24 cellular contexts compared by ENCODE assay signal in the genomic region with DNA sequence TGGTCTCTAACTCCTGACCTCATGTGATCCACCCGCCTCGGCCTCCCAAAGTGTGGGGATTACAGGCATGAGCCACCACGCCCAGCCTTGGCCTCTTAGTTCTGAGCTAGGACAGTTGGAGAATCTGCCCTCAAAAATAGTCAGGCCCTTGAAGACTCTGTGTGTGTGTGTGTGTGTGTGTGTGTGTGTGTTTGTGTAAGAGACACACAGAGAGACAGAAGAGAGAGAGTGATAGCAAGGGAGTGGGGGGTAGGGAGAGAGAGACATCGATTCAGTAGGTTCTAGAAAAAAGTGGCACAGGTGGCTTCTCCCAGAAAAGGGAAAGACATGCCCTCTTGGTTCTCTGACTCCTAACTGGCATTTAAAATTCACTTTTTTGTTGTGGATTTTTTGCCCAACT. TPM values are rescaled to one million over a fixed set of nuclear protein-coding genes. Genes with fewer than 3 reads are reported as not detected.
DNase-seq lines count a peak whose midpoint lies in the region; ATAC-seq and TF ChIP-seq lines count a peak whose summit lies in the region.
"Had no signal": no experiment of that assay in that cellular context is flagged by ENCODE, and none has a peak within 500 bp of the region (broad histone marks: within the 10 kb centered on the region; RNA-seq: fewer than 3 reads in every experiment).

No MANE protein-coding gene starts in this region.

- H3K4me1 Mint-ChIP-seq in Caco-2 (ENCODE audit: low read depth, unreplicated experiment) (peaks cover 41% of the 10 kb centered on the region), brain (peaks cover 6% of the 10 kb centered on the region)
- H3K4me1 Mint-ChIP-seq in activated CD8-positive, alpha-beta T cell treated with anti-CD3 and anti-CD28 coated beads for 36 hours (ENCODE audit: low read depth) = no peaks in the 10 kb centered on the region
- H3K4me1 Mint-ChIP-seq: natural killer cell had no signal

- peaks cover 8% of the 10 kb centered on the region for H3K36me3 ChIP-seq in Caco-2 (ENCODE audit: control insufficient read depth, insufficient read depth, low read length)
- no peaks in the 10 kb centered on the region for H3K36me3 ChIP-seq in muscle layer of duodenum (ENCODE audit: control insufficient read depth in 1 of 2, insufficient read depth in 2 of 2, low read length in 2 of 2)
- H3K36me3 ChIP-seq: BLaER1, heart right ventricle, MG63 had no signal

- CTCF ChIA-PET in Caco-2 (lab: Charles Lee) = interaction anchor here (0.7 to 1.9 kb wide), 2 partner anchors 12 to 21 kb away, joined by 3 to 6 read pairs; no protein-coding TSS in a partner anchor
- CTCF ChIA-PET in activated CD8-positive, alpha-beta T cell treated with anti-CD3 and anti-CD28 coated beads for 36 hours (lab: Charles Lee) = interaction anchor here (3.9 kb wide), 1 partner anchor 11 kb away, joined by 24 read pairs; no protein-coding TSS in a partner anchor

- H3K4me3 ChIP-seq in Caco-2 (ENCODE audit: low read depth, low read length) (no peak overlapping the region), muscle layer of duodenum (ENCODE audit: low read depth in 1 of 2, low read length in 2 of 2) (no peak overlapping the region)
- H3K4me3 ChIP-seq: BLaER1, heart right ventricle, MG63 had no signal

- H3K27me3 Mint-ChIP-seq in Caco-2 (ENCODE audit: insufficient read depth, unreplicated experiment) (no peaks in the 10 kb centered on the region), brain (peaks cover 10% of the 10 kb centered on the region)
- H3K27me3 Mint-ChIP-seq in activated CD8-positive, alpha-beta T cell treated with anti-CD3 and anti-CD28 coated beads for 36 hours = no peaks in the 10 kb centered on the region

- H3K27ac Mint-ChIP-seq in Caco-2 (ENCODE audit: unreplicated experiment) (peak overlapping the region; percentile 74), brain (peak overlapping the region in 3 of 5 experiments; percentile 21 to 57 (median 38))
- no peak overlapping the region for H3K27ac Mint-ChIP-seq in activated CD8-positive, alpha-beta T cell treated with anti-CD3 and anti-CD28 coated beads for 36 hours
- H3K27ac Mint-ChIP-seq: activated naive CD4-positive, alpha-beta T cell treated with anti-CD3 and anti-CD28 coated beads for 36 hours; natural killer cell had no signal

- intact Hi-C loops in Caco-2 (cut with micrococcal nuclease; ENCODE audit: unreplicated experiment) = no loop called here
- intact Hi-C loops in Right ventricle myocardium inferior (cut with DNase I) = no loop called here
- intact Hi-C loops in activated CD8-positive, alpha-beta T cell treated with anti-CD3 and anti-CD28 coated beads for 36 hours (cut with micrococcal nuclease) = no loop called here

- H3K4me3 Mint-ChIP-seq in Caco-2 (ENCODE audit: unreplicated experiment) (peak overlapping the region; percentile 57), brain (no peak overlapping the region)
- no peak overlapping the region for H3K4me3 Mint-ChIP-seq in activated CD8-positive, alpha-beta T cell treated with anti-CD3 and anti-CD28 coated beads for 36 hours
- H3K4me3 Mint-ChIP-seq: activated naive CD4-positive, alpha-beta T cell treated with anti-CD3 and anti-CD28 coated beads for 36 hours; activated T-cell treated with anti-CD3 and anti-CD28 coated beads, Interleukin-2, amount 50 U/mL, for 4 hours; natural killer cell had no signal

- peak overlapping the region; percentile 58 for H3K27ac ChIP-seq in muscle layer of duodenum (ENCODE audit: low read length)
- H3K27ac ChIP-seq: BLaER1, heart right ventricle had no signal

- no peak for ATAC-seq in Right ventricle myocardium inferior
- no peak for ATAC-seq in activated CD8-positive, alpha-beta T cell treated with anti-CD3 and anti-CD28 coated beads for 36 hours
- ATAC-seq: activated T-cell treated with anti-CD3 and anti-CD28 coated beads, Interleukin-2, amount 50 U/mL, for 4 hours; heart right ventricle; natural killer cell had no signal

- H3K36me3 Mint-ChIP-seq in Caco-2 (ENCODE audit: insufficient read depth, unreplicated experiment) = peaks cover 61% of the 10 kb centered on the region
- no peaks in the 10 kb centered on the region for H3K36me3 Mint-ChIP-seq in brain
- no peaks in the 10 kb centered on the region for H3K36me3 Mint-ChIP-seq in activated CD8-positive, alpha-beta T cell treated with anti-CD3 and anti-CD28 coated beads for 36 hours (ENCODE audit: low read depth)
- H3K36me3 Mint-ChIP-seq: natural killer cell had no signal

- POLR2A ChIA-PET in Caco-2 (lab: Charles Lee) = interaction anchor here (0.6 to 1.9 kb wide), 3 partner anchors 12 to 402 kb away, joined by 3 to 6 read pairs (median 3); partner anchors contain the start of gene POP5
- POLR2A ChIA-PET in activated CD8-positive, alpha-beta T cell treated with anti-CD3 and anti-CD28 coated beads for 36 hours (lab: Charles Lee) = no interaction called here

- H3K9me3 Mint-ChIP-seq in Caco-2 (ENCODE audit: unreplicated experiment) (peaks cover 11% of the 10 kb centered on the region), brain (peaks cover 0 to 4% (median 0%) of the 10 kb centered on the region in 5 experiments)
- no peaks in the 10 kb centered on the region for H3K9me3 Mint-ChIP-seq in activated CD8-positive, alpha-beta T cell treated with anti-CD3 and anti-CD28 coated beads for 36 hours
- H3K9me3 Mint-ChIP-seq: activated naive CD4-positive, alpha-beta T cell treated with anti-CD3 and anti-CD28 coated beads for 36 hours; activated T-cell treated with anti-CD3 and anti-CD28 coated beads, Interleukin-2, amount 50 U/mL, for 4 hours had no signal

- TF ChIP-seq CTCF in Caco-2 (IDR thresholded peaks at IDR 0.05; ENCODE audit: insufficient read depth in 1 of 2, low read depth in 1 of 2, low read length in 1 of 2, severe bottlenecking in 1 of 2, unreplicated experiment in 1 of 2) (no peak), brain (conservative IDR thresholded peaks at IDR 0.05) (no peak)
- no peak for TF ChIP-seq CTCF in activated CD8-positive, alpha-beta T cell treated with anti-CD3 and anti-CD28 coated beads for 36 hours (IDR thresholded peaks at IDR 0.05)

- DNase-seq in Caco-2 (no peak), Right ventricle myocardium inferior (ENCODE audit: missing footprints) (no peak)
- no peak for DNase-seq in activated CD8-positive, alpha-beta T cell treated with anti-CD3 and anti-CD28 coated beads for 36 hours
- DNase-seq in central memory CD4-positive, alpha-beta T cell = no peak
- DNase-seq: activated CD4-positive, alpha-beta T cell treated with anti-CD3 and anti-CD28 coated beads for 1 hour; activated naive CD4-positive, alpha-beta T cell treated with anti-CD3 and anti-CD28 coated beads for 36 hours; activated T-cell treated with anti-CD3 and anti-CD28 coated beads, Interleukin-2, amount 50 U/mL, for 4 hours; amygdala; COR-L47; HCEC 1CT; heart right ventricle; MG63; natural killer cell; NCI-H1417 treated with DMSO at 0.1 percent for 48 hours; NCI-H510A; substantia nigra had no signal

- peaks cover 42% of the 10 kb centered on the region for H3K4me1 ChIP-seq in Caco-2
- peaks cover 0 to 3% of the 10 kb centered on the region in 2 donors for H3K4me1 ChIP-seq in muscle layer of duodenum (ENCODE audit: control insufficient read depth in 1 of 2, insufficient read depth in 2 of 2, low read length in 2 of 2)
- H3K4me1 ChIP-seq: BLaER1, heart right ventricle had no signal

- BruUV-seq in Caco-2 (replicated peaks; lab: Mats Ljungman, UMichigan) = no TSS peak

- H3K9me3 ChIP-seq in Caco-2 = no peaks in the 10 kb centered on the region
- no peaks in the 10 kb centered on the region for H3K9me3 ChIP-seq in muscle layer of duodenum (ENCODE audit: control insufficient read depth in 1 of 2, low read length in 2 of 2)
- H3K9me3 ChIP-seq: BLaER1, heart right ventricle, MG63 had no signal

- no peaks in the 10 kb centered on the region for H3K27me3 ChIP-seq in Caco-2 (replicated peaks; ENCODE audit: control insufficient read depth, insufficient read depth, low read length)
- no peaks in the 10 kb centered on the region for H3K27me3 ChIP-seq in muscle layer of duodenum (ENCODE audit: low read depth, low read length)
- H3K27me3 ChIP-seq: BLaER1, MG63 had no signal

RNA-seq across cellular contexts. Expression of gene HNF1A, which starts 5.4 kb away (rescaled TPM):
- total RNA-seq in Caco-2 (2022) (37.1 and 41.2 TPM in 2 replicates), Right ventricle myocardium inferior (not detected)
- polyA plus RNA-seq in brain (ENCODE audit: insufficient read depth, low read depth, low replicate concordance) = not detected
- not detected for total RNA-seq in activated CD8-positive, alpha-beta T cell treated with anti-CD3 and anti-CD28 coated beads for 36 hours
- total RNA-seq: activated naive CD4-positive, alpha-beta T cell treated with anti-CD3 and anti-CD28 coated beads for 36 hours; activated T-cell treated with anti-CD3 and anti-CD28 coated beads, Interleukin-2, amount 50 U/mL, for 4 hours; cardiac septum; fibroblast of villous mesenchyme; heart right ventricle; mesenteric fat pad; natural killer cell; posterior vena cava; urinary bladder had no signal

RNA-seq across cellular contexts. Expression of gene C12orf43, which starts 32.5 kb away (rescaled TPM):
- total RNA-seq in Caco-2 (2022) (19.3 and 22.1 TPM in 2 replicates), Right ventricle myocardium inferior (8.2 TPM)
- 13.1 TPM for polyA plus RNA-seq in brain (ENCODE audit: insufficient read depth, low read depth, low replicate concordance)
- 10 to 100 TPM; 19.8 to 20.7 TPM for total RNA-seq in activated CD8-positive, alpha-beta T cell treated with anti-CD3 and anti-CD28 coated beads for 36 hours

RNA-seq across cellular contexts. Expression of gene OASL, which starts 55.3 kb away (rescaled TPM):
- 0.11 and 0.35 TPM in 2 replicates for total RNA-seq in Caco-2 (2022)
- 1.1 TPM for polyA plus RNA-seq in brain (ENCODE audit: insufficient read depth, low read depth, low replicate concordance)
- total RNA-seq in Right ventricle myocardium inferior = 0.08 TPM
- 10 to 100 TPM; 11.1 to 11.4 TPM for total RNA-seq in activated CD8-positive, alpha-beta T cell treated with anti-CD3 and anti-CD28 coated beads for 36 hours

Comparison
In these comparisons a context has a peak if more than half of its experiments do, and no peak if none do; other contexts are left out.
1. RNA of gene HNF1A, which starts 5.4 kb away (total RNA-seq): 37.1 to 41.2 TPM in Caco-2; not detected in activated CD8-positive, alpha-beta T cell treated with anti-CD3 and anti-CD28 coated beads for 36 hours and not detected in Right ventricle myocardium inferior (single experiment); every median in the first group is over 10 times any median in the second.